ENCODE assay signal across 1 cellular context in the genomic region with DNA sequence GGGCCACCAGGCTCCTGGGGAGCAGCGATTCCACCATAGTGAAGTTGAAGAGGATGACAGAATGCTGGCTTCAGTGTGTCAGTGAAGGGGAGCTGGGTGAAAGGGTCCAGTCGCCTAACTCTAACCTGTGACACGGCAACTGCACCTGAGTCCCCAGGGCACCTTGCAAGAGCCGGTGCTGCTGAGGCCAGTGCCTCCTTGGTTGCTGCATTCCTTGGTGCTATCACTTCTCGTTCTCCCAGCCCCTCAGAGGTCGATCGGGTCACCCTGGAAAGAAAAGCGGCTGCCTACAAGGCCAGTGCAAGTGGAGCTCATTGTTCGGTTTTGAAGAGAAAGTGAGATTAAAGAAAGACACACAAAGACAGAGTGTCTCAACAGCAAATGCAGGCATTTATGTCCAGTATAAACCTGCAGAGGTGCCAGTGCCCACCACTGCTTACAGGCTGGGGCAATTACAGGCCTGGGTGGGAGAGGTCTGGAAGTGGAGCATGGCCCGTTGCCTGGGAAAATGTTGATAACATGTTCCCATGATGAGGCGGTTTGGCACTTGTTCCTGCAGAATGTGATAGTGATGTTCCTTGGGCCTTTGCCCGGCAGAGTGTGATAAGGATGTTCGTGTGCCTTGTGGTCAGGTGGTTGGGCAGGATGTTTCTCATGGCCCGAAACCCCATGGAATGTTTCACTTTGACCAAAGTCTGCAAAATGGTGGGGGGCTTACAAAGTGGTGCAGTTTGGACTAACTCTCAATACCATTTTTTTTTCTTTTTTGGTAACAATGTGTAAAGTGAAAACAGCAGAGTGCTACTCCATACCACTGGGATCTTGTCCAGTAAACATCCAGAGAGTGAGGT.
TF ChIP-seq lines count a peak whose summit lies in the region.

No MANE protein-coding gene starts in this region.

TF ChIP-seq in K562, 482 proteins besides CTCF, POLR2A, EP300 and RAD21 (continued from another document and continues in another):
- TF ChIP-seq, protein P1, sequence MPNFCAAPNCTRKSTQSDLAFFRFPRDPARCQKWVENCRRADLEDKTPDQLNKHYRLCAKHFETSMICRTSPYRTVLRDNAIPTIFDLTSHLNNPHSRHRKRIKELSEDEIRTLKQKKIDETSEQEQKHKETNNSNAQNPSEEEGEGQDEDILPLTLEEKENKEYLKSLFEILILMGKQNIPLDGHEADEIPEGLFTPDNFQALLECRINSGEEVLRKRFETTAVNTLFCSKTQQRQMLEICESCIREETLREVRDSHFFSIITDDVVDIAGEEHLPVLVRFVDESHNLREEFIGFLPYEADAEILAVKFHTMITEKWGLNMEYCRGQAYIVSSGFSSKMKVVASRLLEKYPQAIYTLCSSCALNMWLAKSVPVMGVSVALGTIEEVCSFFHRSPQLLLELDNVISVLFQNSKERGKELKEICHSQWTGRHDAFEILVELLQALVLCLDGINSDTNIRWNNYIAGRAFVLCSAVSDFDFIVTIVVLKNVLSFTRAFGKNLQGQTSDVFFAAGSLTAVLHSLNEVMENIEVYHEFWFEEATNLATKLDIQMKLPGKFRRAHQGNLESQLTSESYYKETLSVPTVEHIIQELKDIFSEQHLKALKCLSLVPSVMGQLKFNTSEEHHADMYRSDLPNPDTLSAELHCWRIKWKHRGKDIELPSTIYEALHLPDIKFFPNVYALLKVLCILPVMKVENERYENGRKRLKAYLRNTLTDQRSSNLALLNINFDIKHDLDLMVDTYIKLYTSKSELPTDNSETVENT (CRISPR knock-in tag; IDR thresholded peaks at IDR 0.05): 0 out of 2 replicates have a peak, but pooled peaks have one; percentile 33
- TF ChIP-seq CREB3L1 (IDR thresholded peaks at IDR 0.05; ENCODE audit: borderline replicate concordance, low read depth) (no peak), NR3C1 (CRISPR knock-in tag; IDR thresholded peaks at IDR 0.05) (no peak), ILK (tag; IDR thresholded peaks at IDR 0.05; ENCODE audit: borderline replicate concordance, low read depth) (no peak), TAL1 (IDR thresholded peaks at IDR 0.05) (peak; percentile 95), TBL1XR1 (IDR thresholded peaks at IDR 0.05; ENCODE audit: low read length in 2 of 2) (peak in 1 of 2 experiments; percentile 76; a peak in 3 of 4 replicates), ETV6 (IDR thresholded peaks at IDR 0.05; ENCODE audit: borderline replicate concordance in 1 of 2, low read depth in 2 of 2, low read length in 1 of 2) (no peak), ETV6 (CRISPR knock-in tag; IDR thresholded peaks at IDR 0.05; ENCODE audit: borderline replicate concordance) (no peak), CHD1 (IDR thresholded peaks at IDR 0.05; ENCODE audit: low read length) (no peak), ZNF583 (CRISPR knock-in tag; IDR thresholded peaks at IDR 0.05) (peak; percentile 90), PTTG1 (tag; IDR thresholded peaks at IDR 0.05; ENCODE audit: low read depth) (no peak), MLX (CRISPR knock-in tag; conservative IDR thresholded peaks at IDR 0.05) (no peak), EGR1 (conservative IDR thresholded peaks at IDR 0.05) (no peak), CSDE1 (IDR thresholded peaks at IDR 0.05) (no peak), TEAD4 (IDR thresholded peaks at IDR 0.05; ENCODE audit: low read length) (peak; percentile 97), TEAD4 (CRISPR knock-in tag; IDR thresholded peaks at IDR 0.05; ENCODE audit: borderline replicate concordance) (no peak), RBBP5 (IDR thresholded peaks at IDR 0.05; ENCODE audit: borderline replicate concordance, insufficient read depth, low read length, poor library complexity, severe bottlenecking) (no peak), DMBX1 (CRISPR knock-in tag; IDR thresholded peaks at IDR 0.05; ENCODE audit: borderline replicate concordance) (peak; percentile 90), ZNF75A (CRISPR knock-in tag; IDR thresholded peaks at IDR 0.05) (no peak; the same call in 1 of the 2 replicates), ELF2 (CRISPR knock-in tag; IDR thresholded peaks at IDR 0.05) (peak; percentile 23; the same call in 1 of the 2 replicates), ARID2 (IDR thresholded peaks at IDR 0.05) (no peak), RFX7 (CRISPR knock-in tag; IDR thresholded peaks at IDR 0.05) (no peak), KAT8 (IDR thresholded peaks at IDR 0.05; ENCODE audit: low read depth) (no peak), NR2C2 (CRISPR knock-in tag; IDR thresholded peaks at IDR 0.05) (no peak), NR2C2 (tag; IDR thresholded peaks at IDR 0.05) (no peak), DIDO1 (tag; IDR thresholded peaks at IDR 0.05; ENCODE audit: low read depth) (no peak), SIX5 (IDR thresholded peaks at IDR 0.05; ENCODE audit: borderline replicate concordance in 1 of 2, insufficient read depth in 1 of 2, low read depth in 1 of 2, low read length in 2 of 2) (no peak), ZBTB8A (IDR thresholded peaks at IDR 0.05; ENCODE audit: partially characterized antibody) (no peak), NELFE (IDR thresholded peaks at IDR 0.05; ENCODE audit: insufficient read depth, insufficient read length) (no peak), MBD1 (CRISPR knock-in tag; IDR thresholded peaks at IDR 0.05) (no peak), SMC3 (conservative IDR thresholded peaks at IDR 0.05; ENCODE audit: insufficient read depth, low read depth, low read length) (no peak), NCOA6 (IDR thresholded peaks at IDR 0.05) (no peak)
- TF ChIP-seq, protein P2, sequence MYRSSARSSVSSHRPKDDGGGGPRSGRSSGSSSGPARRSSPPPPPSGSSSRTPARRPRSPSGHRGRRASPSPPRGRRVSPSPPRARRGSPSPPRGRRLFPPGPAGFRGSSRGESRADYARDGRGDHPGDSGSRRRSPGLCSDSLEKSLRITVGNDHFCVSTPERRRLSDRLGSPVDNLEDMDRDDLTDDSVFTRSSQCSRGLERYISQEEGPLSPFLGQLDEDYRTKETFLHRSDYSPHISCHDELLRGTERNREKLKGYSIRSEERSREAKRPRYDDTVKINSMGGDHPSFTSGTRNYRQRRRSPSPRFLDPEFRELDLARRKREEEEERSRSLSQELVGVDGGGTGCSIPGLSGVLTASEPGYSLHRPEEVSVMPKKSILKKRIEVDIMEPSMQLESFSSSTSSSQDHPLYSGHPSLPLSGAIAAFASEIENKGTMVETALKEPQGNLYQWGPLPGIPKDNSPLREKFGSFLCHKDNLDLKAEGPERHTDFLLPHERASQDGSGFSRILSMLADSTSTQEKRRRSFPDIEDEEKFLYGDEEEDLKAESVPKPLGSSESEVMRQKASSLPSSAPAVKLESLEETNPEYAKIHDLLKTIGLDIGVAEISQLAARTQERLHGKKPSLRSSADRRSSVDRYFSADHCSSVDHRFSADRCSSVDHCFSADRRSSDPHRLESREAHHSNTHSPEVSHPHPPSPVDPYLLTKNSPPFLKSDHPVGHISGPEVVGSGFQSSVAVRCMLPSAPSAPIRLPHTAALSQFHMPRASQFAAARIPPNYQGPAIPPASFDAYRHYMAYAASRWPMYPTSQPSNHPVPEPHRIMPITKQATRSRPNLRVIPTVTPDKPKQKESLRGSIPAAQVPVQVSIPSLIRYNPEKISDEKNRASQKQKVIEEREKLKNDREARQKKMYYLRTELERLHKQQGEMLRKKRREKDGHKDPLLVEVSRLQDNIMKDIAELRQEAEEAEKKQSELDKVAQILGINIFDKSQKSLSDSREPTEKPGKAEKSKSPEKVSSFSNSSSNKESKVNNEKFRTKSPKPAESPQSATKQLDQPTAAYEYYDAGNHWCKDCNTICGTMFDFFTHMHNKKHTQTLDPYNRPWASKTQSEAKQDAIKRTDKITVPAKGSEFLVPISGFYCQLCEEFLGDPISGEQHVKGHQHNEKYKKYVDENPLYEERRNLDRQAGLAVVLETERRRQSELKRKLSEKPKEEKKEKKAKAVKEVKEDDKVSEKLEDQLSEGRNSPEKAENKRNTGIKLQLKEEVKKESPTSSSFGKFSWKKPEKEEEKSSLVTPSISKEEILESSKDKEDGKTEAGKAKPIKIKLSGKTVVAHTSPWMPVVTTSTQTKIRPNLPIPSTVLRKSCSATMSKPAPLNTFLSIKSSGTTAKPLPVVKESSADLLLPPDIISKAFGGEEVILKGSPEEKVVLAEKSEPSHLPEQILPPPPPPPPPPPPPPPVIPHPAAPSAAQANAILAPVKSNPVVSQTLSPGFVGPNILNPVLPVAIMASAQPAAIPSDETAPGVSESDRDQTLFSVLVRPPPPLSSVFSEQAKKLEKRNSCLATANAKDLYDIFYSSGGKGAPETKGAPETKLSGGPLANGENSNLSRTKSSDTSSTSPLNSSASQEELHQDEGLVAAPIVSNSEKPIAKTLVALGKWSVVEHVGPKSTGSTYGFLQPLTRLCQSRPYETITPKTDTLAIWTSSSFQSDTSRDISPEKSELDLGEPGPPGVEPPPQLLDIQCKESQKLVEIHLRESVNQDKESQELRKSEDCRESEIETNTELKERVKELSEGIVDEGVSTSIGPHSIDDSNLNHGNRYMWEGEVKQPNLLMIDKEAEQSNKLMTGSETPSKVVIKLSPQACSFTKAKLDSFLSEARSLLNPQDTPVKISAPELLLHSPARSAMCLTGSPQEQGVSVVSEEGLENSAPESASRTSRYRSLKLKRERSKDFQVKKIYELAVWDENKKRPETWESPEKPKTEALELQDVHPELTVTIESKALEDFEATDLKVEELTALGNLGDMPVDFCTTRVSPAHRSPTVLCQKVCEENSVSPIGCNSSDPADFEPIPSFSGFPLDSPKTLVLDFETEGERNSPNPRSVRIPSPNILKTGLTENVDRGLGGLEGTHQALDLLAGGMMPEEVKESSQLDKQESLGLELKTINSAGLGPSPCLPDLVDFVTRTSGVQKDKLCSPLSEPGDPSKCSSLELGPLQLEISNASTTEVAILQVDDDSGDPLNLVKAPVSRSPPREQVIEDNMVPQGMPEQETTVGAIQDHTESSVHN (IDR thresholded peaks at IDR 0.05; ENCODE audit: borderline replicate concordance in 1 of 2, low read depth in 1 of 2): no peak
- TF ChIP-seq, protein P3, sequence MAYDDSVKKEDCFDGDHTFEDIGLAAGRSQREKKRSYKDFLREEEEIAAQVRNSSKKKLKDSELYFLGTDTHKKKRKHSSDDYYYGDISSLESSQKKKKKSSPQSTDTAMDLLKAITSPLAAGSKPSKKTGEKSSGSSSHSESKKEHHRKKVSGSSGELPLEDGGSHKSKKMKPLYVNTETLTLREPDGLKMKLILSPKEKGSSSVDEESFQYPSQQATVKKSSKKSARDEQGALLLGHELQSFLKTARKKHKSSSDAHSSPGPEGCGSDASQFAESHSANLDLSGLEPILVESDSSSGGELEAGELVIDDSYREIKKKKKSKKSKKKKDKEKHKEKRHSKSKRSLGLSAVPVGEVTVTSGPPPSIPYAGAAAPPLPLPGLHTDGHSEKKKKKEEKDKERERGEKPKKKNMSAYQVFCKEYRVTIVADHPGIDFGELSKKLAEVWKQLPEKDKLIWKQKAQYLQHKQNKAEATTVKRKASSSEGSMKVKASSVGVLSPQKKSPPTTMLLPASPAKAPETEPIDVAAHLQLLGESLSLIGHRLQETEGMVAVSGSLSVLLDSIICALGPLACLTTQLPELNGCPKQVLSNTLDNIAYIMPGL (CRISPR knock-in tag; IDR thresholded peaks at IDR 0.05): no peak
- TF ChIP-seq, protein P4, sequence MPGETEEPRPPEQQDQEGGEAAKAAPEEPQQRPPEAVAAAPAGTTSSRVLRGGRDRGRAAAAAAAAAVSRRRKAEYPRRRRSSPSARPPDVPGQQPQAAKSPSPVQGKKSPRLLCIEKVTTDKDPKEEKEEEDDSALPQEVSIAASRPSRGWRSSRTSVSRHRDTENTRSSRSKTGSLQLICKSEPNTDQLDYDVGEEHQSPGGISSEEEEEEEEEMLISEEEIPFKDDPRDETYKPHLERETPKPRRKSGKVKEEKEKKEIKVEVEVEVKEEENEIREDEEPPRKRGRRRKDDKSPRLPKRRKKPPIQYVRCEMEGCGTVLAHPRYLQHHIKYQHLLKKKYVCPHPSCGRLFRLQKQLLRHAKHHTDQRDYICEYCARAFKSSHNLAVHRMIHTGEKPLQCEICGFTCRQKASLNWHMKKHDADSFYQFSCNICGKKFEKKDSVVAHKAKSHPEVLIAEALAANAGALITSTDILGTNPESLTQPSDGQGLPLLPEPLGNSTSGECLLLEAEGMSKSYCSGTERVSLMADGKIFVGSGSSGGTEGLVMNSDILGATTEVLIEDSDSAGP (CRISPR knock-in tag; IDR thresholded peaks at IDR 0.05): no peak
